In genomic region chr9:108710424-108710823, GRCh38 we compare ENCODE assay signal across 16 cellular contexts.
"Had no signal": no experiment of that assay in that cellular context is flagged by ENCODE, and none has a peak within 500 bp of the region (broad histone marks: within the 10 kb centered on the region; RNA-seq: fewer than 3 reads in every experiment).

No MANE protein-coding gene starts in this region.

- H3K27ac ChIP-seq: breast epithelium, thyroid gland, WERI-Rb-1 had no signal

- H3K9me3 ChIP-seq: breast epithelium, thyroid gland had no signal

- H3K4me3 ChIP-seq: breast epithelium, coronary artery, smooth muscle cell, thyroid gland had no signal

- ATAC-seq: activated T-cell treated with anti-CD3 and anti-CD28 coated beads, Interleukin-2, amount 50 U/mL, for 4 hours; left ventricle myocardium superior; natural killer cell had no signal

- DNase-seq: activated CD4-positive, alpha-beta T cell treated with anti-CD3 and anti-CD28 coated beads for 1 hour; activated CD8-positive, alpha-beta memory T cell treated with anti-CD3 and anti-CD28 coated beads, Interleukin-2, amount 50 U/mL, for 48 hours; activated naive CD4-positive, alpha-beta T cell; activated T-cell treated with anti-CD3 and anti-CD28 coated beads, Interleukin-2, amount 50 U/mL, for 4 hours; endodermal cell; kidney glomerular epithelial cell; left ventricle myocardium superior; mammary epithelial cell; natural killer cell; stimulated activated CD4-positive, alpha-beta T cell treated with anti-CD3 and anti-CD28 coated beads, Interleukin-2, amount 100 ng/mL, for 48 hours; stimulated activated naive CD4-positive, alpha-beta T cell; thyroid gland; WERI-Rb-1 had no signal

- H3K27me3 ChIP-seq: breast epithelium, thyroid gland had no signal

- H3K4me1 ChIP-seq: breast epithelium, thyroid gland had no signal

- H3K36me3 ChIP-seq: breast epithelium, thyroid gland, WERI-Rb-1 had no signal
